8 cellular contexts compared by ENCODE assay signal in the genomic region with DNA sequence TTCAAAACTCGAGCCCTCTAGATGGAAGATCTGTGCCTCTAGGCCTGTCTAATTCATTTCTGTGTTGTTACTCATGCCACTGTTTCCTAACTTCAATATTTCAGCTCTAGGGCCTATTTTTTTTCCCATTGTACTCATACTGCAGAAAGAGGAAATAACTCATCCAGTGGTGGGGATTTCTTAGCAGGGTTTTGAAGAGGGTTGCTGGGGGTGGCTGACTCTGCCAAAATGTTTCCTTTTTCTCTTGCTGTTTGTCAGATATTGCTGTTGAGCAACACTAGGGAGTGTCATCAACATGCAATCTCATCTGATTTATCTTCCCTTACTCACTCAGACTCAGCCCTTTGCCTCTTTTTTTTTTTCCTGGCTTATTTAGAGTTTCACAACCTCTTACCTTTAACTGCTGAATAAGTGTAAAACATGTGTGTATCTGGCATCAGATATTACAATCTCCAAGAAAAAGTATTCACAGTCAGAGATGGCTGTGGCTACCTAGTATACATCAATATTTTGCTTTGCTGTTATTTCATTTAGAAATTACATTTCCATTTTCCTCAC.
DNase-seq lines count a peak whose midpoint lies in the region; ATAC-seq and TF ChIP-seq lines count a peak whose summit lies in the region.

No MANE protein-coding gene starts in this region.

- H3K27ac Mint-ChIP-seq in Calu3 (ENCODE audit: unreplicated experiment), result no peak overlapping the region

- H3K27me3 Mint-ChIP-seq in Calu3 (ENCODE audit: unreplicated experiment), result no peaks in the 10 kb centered on the region

- no peak overlapping the region for H3K4me3 Mint-ChIP-seq in Calu3 (ENCODE audit: low read depth, unreplicated experiment)

- BruUV-seq in Calu3 (replicated peaks; lab: Mats Ljungman, UMichigan), result no TSS peak

- ATAC-seq in HG03097 (IDR thresholded peaks at IDR 0.05; ENCODE audit: low FRiP score, unreplicated experiment), result no peak

- CTCF ChIA-PET in Calu3 (lab: Charles Lee), result interaction anchor here (0.9 kb wide), 1 partner anchor 1420 kb away, joined by 5 read pairs; no protein-coding TSS in a partner anchor

- no peaks in the 10 kb centered on the region for H3K9me3 Mint-ChIP-seq in Calu3 (ENCODE audit: low read depth, unreplicated experiment)

- no peak for TF ChIP-seq CTCF in GM20000 (IDR thresholded peaks at IDR 0.05; ENCODE audit: extremely low read depth, missing control alignments)
- TF ChIP-seq CTCF in Calu3 (IDR thresholded peaks at IDR 0.05; ENCODE audit: unreplicated experiment), result no peak

- no peaks in the 10 kb centered on the region for H3K4me1 Mint-ChIP-seq in Calu3 (ENCODE audit: low read depth, unreplicated experiment)

- intact Hi-C loops in Calu3 (cut with micrococcal nuclease; ENCODE audit: unreplicated experiment), result no loop called here

- H3K36me3 Mint-ChIP-seq in Calu3 (ENCODE audit: insufficient read depth, unreplicated experiment), result no peaks in the 10 kb centered on the region

- DNase-seq in GM20000 (ENCODE audit: low spot score), result peak; percentile 12
- DNase-seq in OCI-M2 (lab: John Stamatoyannopoulos, UW; ENCODE audit: unreplicated experiment), result peak; percentile 10
- peak; percentile 12 for DNase-seq in activated naive CD8-positive, alpha-beta T cell treated with anti-CD3 and anti-CD28 coated beads, Interleukin-2, amount 50 U/mL, for 16 hours (ENCODE audit: low read depth, low spot score)
- DNase-seq in iris pigment epithelial cell (ENCODE audit: low read depth), result peak; percentile 100
- DNase-seq in stimulated activated CD4-positive, alpha-beta T cell treated with anti-CD3 and anti-CD28 coated beads, Interleukin-4, amount 100 ng/mL, for 1 hour, result peak; percentile 49
- DNase-seq in Calu3, result no peak
- no peak for DNase-seq in inferior parietal cortex (ENCODE audit: extremely low spot score)

Comparison
In these comparisons a context has a peak if more than half of its experiments do, and no peak if none do; other contexts are left out.
1. DNase-seq: peak in GM20000 (single experiment), OCI-M2 (single experiment), activated naive CD8-positive, alpha-beta T cell treated with anti-CD3 and anti-CD28 coated beads, Interleukin-2, amount 50 U/mL, for 16 hours (single experiment), iris pigment epithelial cell (single experiment) and stimulated activated CD4-positive, alpha-beta T cell treated with anti-CD3 and anti-CD28 coated beads, Interleukin-4, amount 100 ng/mL, for 1 hour (single experiment); none in Calu3 (single experiment) and inferior parietal cortex (single experiment).